ENCODE assay signal across 8 cellular contexts in genomic region chr10:100370976-100371706, GRCh38. TPM values are rescaled to one million over a fixed set of nuclear protein-coding genes. Genes with fewer than 3 reads are reported as not detected.
DNase-seq lines count a peak whose midpoint lies in the region; ATAC-seq and TF ChIP-seq lines count a peak whose summit lies in the region.

No MANE protein-coding gene starts in this region.

- peaks cover 45% of the 10 kb centered on the region for H3K4me1 ChIP-seq in CD4-positive, CD25-positive, alpha-beta regulatory T cell (ENCODE audit: control insufficient read depth, insufficient read depth, low read length, poor library complexity, severe bottlenecking)

- no peaks in the 10 kb centered on the region for H3K36me3 Mint-ChIP-seq in CD4-positive, CD25-positive, alpha-beta regulatory T cell
- no peaks in the 10 kb centered on the region for H3K36me3 Mint-ChIP-seq in chondrocyte (ENCODE audit: low read depth)

- H3K9me3 ChIP-seq in CD4-positive, CD25-positive, alpha-beta regulatory T cell (ENCODE audit: control insufficient read depth in 2 of 2, low read length in 2 of 2), result no peaks in the 10 kb centered on the region

- H3K9me3 Mint-ChIP-seq in CD4-positive, CD25-positive, alpha-beta regulatory T cell, result no peaks in the 10 kb centered on the region
- H3K9me3 Mint-ChIP-seq in chondrocyte (ENCODE audit: low read depth), result no peaks in the 10 kb centered on the region

- peak overlapping the region; percentile 51 to 90 (median 78) for H3K4me3 Mint-ChIP-seq in CD4-positive, CD25-positive, alpha-beta regulatory T cell
- H3K4me3 Mint-ChIP-seq in chondrocyte (ENCODE audit: unreplicated experiment), result peak overlapping the region; percentile 29

- ATAC-seq in CD4-positive, CD25-positive, alpha-beta regulatory T cell (ENCODE audit: low read depth in 2 of 2), result peak; percentile 41 to 56
- peak; percentile 46 for ATAC-seq in left lobe of liver

- H3K27ac Mint-ChIP-seq in CD4-positive, CD25-positive, alpha-beta regulatory T cell, result peak overlapping the region; percentile 86 to 93 (median 90)
- H3K27ac Mint-ChIP-seq in chondrocyte (ENCODE audit: unreplicated experiment), result peak overlapping the region; percentile 94

- H3K4me3 ChIP-seq in CD4-positive, CD25-positive, alpha-beta regulatory T cell (ENCODE audit: low read depth, low read length), result peak overlapping the region; percentile 71

- H3K27ac ChIP-seq in CD4-positive, CD25-positive, alpha-beta regulatory T cell (ENCODE audit: insufficient read depth, low read length, poor library complexity, severe bottlenecking), result peak overlapping the region; percentile 55

- no peaks in the 10 kb centered on the region for H3K27me3 Mint-ChIP-seq in CD4-positive, CD25-positive, alpha-beta regulatory T cell
- H3K27me3 Mint-ChIP-seq in chondrocyte (ENCODE audit: low read depth), result no peaks in the 10 kb centered on the region

- H3K36me3 ChIP-seq in CD4-positive, CD25-positive, alpha-beta regulatory T cell (ENCODE audit: control insufficient read depth, insufficient read depth, low read length), result no peaks in the 10 kb centered on the region

- H3K27me3 ChIP-seq in CD4-positive, CD25-positive, alpha-beta regulatory T cell (ENCODE audit: control insufficient read depth, insufficient read depth, low read length), result no peaks in the 10 kb centered on the region

- TF ChIP-seq CTCF in chondrocyte (IDR thresholded peaks at IDR 0.05), result no peak

- peak in 2 of 3 donors; percentile 32 to 68 for DNase-seq in CD4-positive, CD25-positive, alpha-beta regulatory T cell
- peak; percentile 87 for DNase-seq in LHCN-M2 (ENCODE audit: low read depth)
- DNase-seq in activated CD4-positive, alpha-beta T cell treated with anti-CD3 and anti-CD28 coated beads for 4 hours, result peak; percentile 38 to 42
- no peak for DNase-seq in chondrocyte (ENCODE audit: low spot score)
- DNase-seq in left lobe of liver (ENCODE audit: low spot score), result peak; percentile 74
- peak; percentile 24 to 32 for DNase-seq in stimulated activated CD4-positive, alpha-beta T cell treated with anti-CD3 and anti-CD28 coated beads, Interleukin-1b, Interleukin-23, amount 100 ng/mL, for 4 hours (ENCODE audit: low read depth in 2 of 2)
- no peak for DNase-seq in NCI-H1092 treated with DMSO at 0.1 percent for 48 hours (lab: John Stamatoyannopoulos, UW)
- DNase-seq in 8988T, result no peak

- H3K4me1 Mint-ChIP-seq in CD4-positive, CD25-positive, alpha-beta regulatory T cell, result peaks cover 10 to 22% (median 16%) of the 10 kb centered on the region in 4 donors
- H3K4me1 Mint-ChIP-seq in chondrocyte (ENCODE audit: low read depth), result peaks cover 14% of the 10 kb centered on the region

RNA-seq across cellular contexts. Expression of gene SCD, which starts 24.1 kb away (rescaled TPM):
- total RNA-seq in CD4-positive, CD25-positive, alpha-beta regulatory T cell, result 1.3 TPM
- polyA plus RNA-seq in CD4-positive, CD25-positive, alpha-beta regulatory T cell, result under 1 TPM; 0.22 to 0.94 (median 0.76) TPM
- 60.3 and 88.5 TPM in 2 replicates for total RNA-seq in LHCN-M2 (2014; rRNA removed)
- polyA plus RNA-seq in LHCN-M2 (2012), result 37.8 TPM
- total RNA-seq in chondrocyte, result 54.4 to 74.1 TPM (median 72.2 TPM) in 3 replicates
- total RNA-seq in left lobe of liver, result 257 TPM

RNA-seq across cellular contexts. Expression of gene PKD2L1, which starts 41.1 kb away (rescaled TPM):
- total RNA-seq in CD4-positive, CD25-positive, alpha-beta regulatory T cell, result not detected
- not detected for polyA plus RNA-seq in CD4-positive, CD25-positive, alpha-beta regulatory T cell
- total RNA-seq in LHCN-M2 (2014; rRNA removed), result not detected in 2 replicates
- not detected for polyA plus RNA-seq in LHCN-M2 (2012)
- total RNA-seq in chondrocyte, result not detected in 3 replicates
- total RNA-seq in left lobe of liver, result 0.20 TPM

Comparison
In these comparisons a context has a peak if more than half of its experiments do, and no peak if none do; other contexts are left out.
1. DNase-seq: peak in CD4-positive, CD25-positive, alpha-beta regulatory T cell (2 of 3), LHCN-M2 (single experiment), activated CD4-positive, alpha-beta T cell treated with anti-CD3 and anti-CD28 coated beads for 4 hours (2 of 2), left lobe of liver (single experiment) and stimulated activated CD4-positive, alpha-beta T cell treated with anti-CD3 and anti-CD28 coated beads, Interleukin-1b, Interleukin-23, amount 100 ng/mL, for 4 hours (2 of 2); none in chondrocyte (single experiment), NCI-H1092 treated with DMSO at 0.1 percent for 48 hours (single experiment) and 8988T (single experiment).
2. RNA of gene SCD, which starts 24.1 kb away (total RNA-seq): 257 TPM in left lobe of liver (single experiment), 60.3 to 88.5 TPM in LHCN-M2 and 54.4 to 74.1 TPM in chondrocyte; 1.3 TPM in CD4-positive, CD25-positive, alpha-beta regulatory T cell (single experiment); every median in the first group is over 10 times any median in the second.